Comparison of ENCODE assay signal across 20 cellular contexts in genomic region chr22:32646476-32646875, GRCh38.
"Had no signal": no experiment of that assay in that cellular context is flagged by ENCODE, and none has a peak within 500 bp of the region (broad histone marks: within the 10 kb centered on the region; RNA-seq: fewer than 3 reads in every experiment).

No MANE protein-coding gene starts in this region.

- DNase-seq: effector memory CD8-positive, alpha-beta T cell; foreskin fibroblast; glutamatergic neuron; islet precursor cell; mucosa of descending colon; naive thymus-derived CD8-positive, alpha-beta T cell; spleen; stimulated activated CD4-positive, alpha-beta T cell treated with anti-CD3 and anti-CD28 coated beads, Interleukin-15, amount 100 ng/mL, for 24 hours; stimulated activated CD4-positive, alpha-beta T cell treated with anti-CD3 and anti-CD28 coated beads, Interleukin-1b, Interleukin-23, amount 100 ng/mL, for 48 hours; stimulated activated CD4-positive, alpha-beta T cell treated with anti-CD3 and anti-CD28 coated beads, Interleukin-4, amount 100 ng/mL, for 24 hours; stimulated activated naive B cell treated with anti-CD40 and anti-IgM and Interleukin-4, amounts not matched to agents 10 μg/mL and 1 μg/mL and 100 μg/mL, for 72 hours; thyroid gland had no signal

- H3K4me3 ChIP-seq: esophagus muscularis mucosa, gastroesophageal sphincter, mucosa of descending colon, spleen, suprapubic skin, thyroid gland had no signal

- H3K36me3 Mint-ChIP-seq: stimulated activated naive B cell treated with anti-CD40 and anti-IgM and Interleukin-4, amounts not matched to agents 10 μg/mL and 1 μg/mL and 100 μg/mL, for 72 hours; type B pancreatic cell had no signal

- H3K4me3 Mint-ChIP-seq: dendritic cell treated with granulocyte-macrophage colony-stimulating factor and Interleukin-4, amounts not matched to agents 40 ng/mL and 50 ng/mL, for 4 days; effector memory CD8-positive, alpha-beta T cell; naive thymus-derived CD8-positive, alpha-beta T cell; stimulated activated naive B cell treated with anti-CD40 and anti-IgM and Interleukin-4, amounts not matched to agents 10 μg/mL and 1 μg/mL and 100 μg/mL, for 72 hours; type B pancreatic cell had no signal

- H3K9me3 ChIP-seq: mucosa of descending colon, spleen, suprapubic skin, thyroid gland had no signal

- ATAC-seq: effector memory CD8-positive, alpha-beta T cell; gastroesophageal sphincter; left lobe of liver; mucosa of descending colon; naive thymus-derived CD8-positive, alpha-beta T cell; sciatic nerve; stimulated activated naive B cell treated with anti-CD40 and anti-IgM and Interleukin-4, amounts not matched to agents 10 μg/mL and 1 μg/mL and 100 μg/mL, for 72 hours had no signal

- H3K27ac Mint-ChIP-seq: dendritic cell treated with granulocyte-macrophage colony-stimulating factor and Interleukin-4, amounts not matched to agents 40 ng/mL and 50 ng/mL, for 4 days; effector memory CD8-positive, alpha-beta T cell; stimulated activated naive B cell treated with anti-CD40 and anti-IgM and Interleukin-4, amounts not matched to agents 10 μg/mL and 1 μg/mL and 100 μg/mL, for 72 hours; type B pancreatic cell had no signal

- H3K27ac ChIP-seq: epithelial cell of prostate, esophagus muscularis mucosa, gastroesophageal sphincter, suprapubic skin, thyroid gland had no signal

- H3K27me3 ChIP-seq: esophagus muscularis mucosa, gastroesophageal sphincter, spleen, suprapubic skin, thyroid gland had no signal

- H3K36me3 ChIP-seq: esophagus muscularis mucosa, gastroesophageal sphincter, spleen, suprapubic skin, thyroid gland had no signal

- H3K27me3 Mint-ChIP-seq: dendritic cell treated with granulocyte-macrophage colony-stimulating factor and Interleukin-4, amounts not matched to agents 40 ng/mL and 50 ng/mL, for 4 days; type B pancreatic cell had no signal

- H3K9me3 Mint-ChIP-seq: effector memory CD8-positive, alpha-beta T cell had no signal
